In the genomic region with DNA sequence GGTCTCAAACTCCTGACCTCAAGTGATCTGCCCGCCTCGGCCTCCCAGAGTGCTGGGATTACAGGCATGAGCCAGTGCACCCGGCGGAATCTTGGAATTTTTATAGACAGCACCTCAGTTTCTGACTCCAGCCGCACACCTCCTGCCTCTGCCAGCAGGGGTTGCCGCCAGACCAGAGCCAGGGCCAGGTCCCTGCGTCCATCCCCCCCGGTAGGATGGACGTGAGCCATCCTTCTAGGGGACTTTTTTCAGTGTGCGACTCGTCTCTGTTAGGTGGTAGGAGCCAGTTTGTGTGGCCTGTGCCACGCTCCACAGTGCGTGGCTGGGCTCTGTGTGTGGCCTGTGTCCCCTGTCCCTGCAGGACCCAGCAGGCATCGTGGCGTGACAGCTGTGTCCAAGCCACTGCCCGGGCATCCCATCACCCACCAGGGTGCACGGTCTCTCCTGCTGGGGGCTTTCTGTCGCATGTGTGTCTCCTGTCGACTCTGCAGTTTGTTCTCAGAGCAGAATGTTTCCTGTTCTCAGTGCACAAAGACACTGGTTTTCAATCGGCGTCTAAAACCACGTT, we compare ENCODE assay signal across 2 cellular contexts.
TF ChIP-seq lines count a peak whose summit lies in the region.

No MANE protein-coding gene starts in this region.

TF ChIP-seq in GM12891, 5 proteins besides CTCF, POLR2A, EP300 and RAD21:
- TF ChIP-seq POLR2AphosphoS5 (IDR thresholded peaks at IDR 0.05; ENCODE audit: low read depth, low read length): 0 out of 2 replicates have a peak, but pooled peaks have one; percentile 27
- no peak for TF ChIP-seq PAX5 (IDR thresholded peaks at IDR 0.05; ENCODE audit: insufficient read depth, low read length, severe bottlenecking)

TF ChIP-seq in GM12878, 131 proteins besides CTCF, POLR2A, EP300 and RAD21:
- TF ChIP-seq TARDBP (IDR thresholded peaks at IDR 0.05; ENCODE audit: borderline replicate concordance) (no peak), MXI1 (IDR thresholded peaks at IDR 0.05; ENCODE audit: low read depth, low read length) (no peak), CREM (IDR thresholded peaks at IDR 0.05; ENCODE audit: low read depth) (no peak), NRF1 (conservative IDR thresholded peaks at IDR 0.05; ENCODE audit: low read depth, low read length) (no peak), RCOR1 (conservative IDR thresholded peaks at IDR 0.05; ENCODE audit: low read depth, low read length) (no peak), POU2F2 (IDR thresholded peaks at IDR 0.05; ENCODE audit: borderline replicate concordance, low read depth, low read length) (no peak), GABPA (IDR thresholded peaks at IDR 0.05; ENCODE audit: low read depth) (no peak), SUZ12 (IDR thresholded peaks at IDR 0.05; ENCODE audit: unreplicated experiment) (no peak), GATAD2B (conservative IDR thresholded peaks at IDR 0.05; ENCODE audit: low read depth) (no peak), BHLHE40 (IDR thresholded peaks at IDR 0.05; ENCODE audit: borderline replicate concordance in 1 of 2, low read depth in 2 of 2, low read length in 1 of 2) (no peak), E2F8 (IDR thresholded peaks at IDR 0.05; ENCODE audit: low read depth, partially characterized antibody) (no peak), ZBED1 (IDR thresholded peaks at IDR 0.05; ENCODE audit: borderline replicate concordance) (no peak), BMI1 (IDR thresholded peaks at IDR 0.05; ENCODE audit: borderline replicate concordance) (no peak), PML (IDR thresholded peaks at IDR 0.05; ENCODE audit: low read length) (no peak)
- TF ChIP-seq, protein P1, sequence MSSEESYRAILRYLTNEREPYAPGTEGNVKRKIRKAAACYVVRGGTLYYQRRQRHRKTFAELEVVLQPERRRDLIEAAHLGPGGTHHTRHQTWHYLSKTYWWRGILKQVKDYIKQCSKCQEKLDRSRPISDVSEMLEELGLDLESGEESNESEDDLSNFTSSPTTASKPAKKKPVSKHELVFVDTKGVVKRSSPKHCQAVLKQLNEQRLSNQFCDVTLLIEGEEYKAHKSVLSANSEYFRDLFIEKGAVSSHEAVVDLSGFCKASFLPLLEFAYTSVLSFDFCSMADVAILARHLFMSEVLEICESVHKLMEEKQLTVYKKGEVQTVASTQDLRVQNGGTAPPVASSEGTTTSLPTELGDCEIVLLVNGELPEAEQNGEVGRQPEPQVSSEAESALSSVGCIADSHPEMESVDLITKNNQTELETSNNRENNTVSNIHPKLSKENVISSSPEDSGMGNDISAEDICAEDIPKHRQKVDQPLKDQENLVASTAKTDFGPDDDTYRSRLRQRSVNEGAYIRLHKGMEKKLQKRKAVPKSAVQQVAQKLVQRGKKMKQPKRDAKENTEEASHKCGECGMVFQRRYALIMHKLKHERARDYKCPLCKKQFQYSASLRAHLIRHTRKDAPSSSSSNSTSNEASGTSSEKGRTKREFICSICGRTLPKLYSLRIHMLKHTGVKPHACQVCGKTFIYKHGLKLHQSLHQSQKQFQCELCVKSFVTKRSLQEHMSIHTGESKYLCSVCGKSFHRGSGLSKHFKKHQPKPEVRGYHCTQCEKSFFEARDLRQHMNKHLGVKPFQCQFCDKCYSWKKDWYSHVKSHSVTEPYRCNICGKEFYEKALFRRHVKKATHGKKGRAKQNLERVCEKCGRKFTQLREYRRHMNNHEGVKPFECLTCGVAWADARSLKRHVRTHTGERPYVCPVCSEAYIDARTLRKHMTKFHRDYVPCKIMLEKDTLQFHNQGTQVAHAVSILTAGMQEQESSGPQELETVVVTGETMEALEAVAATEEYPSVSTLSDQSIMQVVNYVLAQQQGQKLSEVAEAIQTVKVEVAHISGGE (CRISPR knock-in tag; IDR thresholded peaks at IDR 0.05): no peak
